Comparison of ENCODE assay signal across 8 cellular contexts in genomic region chr6:2222275-2222842, GRCh38. TPM values are rescaled to one million over a fixed set of nuclear protein-coding genes. Genes with fewer than 3 reads are reported as not detected.
DNase-seq lines count a peak whose midpoint lies in the region; ATAC-seq and TF ChIP-seq lines count a peak whose summit lies in the region.

No MANE protein-coding gene starts in this region.

- H3K36me3 ChIP-seq in BLaER1 (no peaks in the 10 kb centered on the region), lung (ENCODE audit: control insufficient read depth in 2 of 2, insufficient read depth in 2 of 2, low read length in 2 of 2) (no peaks in the 10 kb centered on the region)

- H3K36me3 Mint-ChIP-seq in activated naive CD4-positive, alpha-beta T cell treated with anti-CD3 and anti-CD28 coated beads, Interleukin-2, amount 50 U/mL, for 72 hours, result no peaks in the 10 kb centered on the region

- H3K27ac ChIP-seq in BLaER1 (peak overlapping the region; percentile 59; the same call in 1 of the 2 replicates), lung (ENCODE audit: low read depth in 1 of 2, low read length in 1 of 2) (no peak overlapping the region)

- H3K4me2 ChIP-seq in BLaER1, result peak overlapping the region; percentile 87

- H3K4me1 ChIP-seq in BLaER1 (peaks cover 14% of the 10 kb centered on the region), lung (ENCODE audit: control insufficient read depth in 2 of 2, insufficient read depth in 2 of 2, low read length in 2 of 2) (peaks cover 0 to 1% of the 10 kb centered on the region in 2 donors)

- ATAC-seq in HG02938 (IDR thresholded peaks at IDR 0.05; ENCODE audit: unreplicated experiment) (peak; percentile 5), lung (ENCODE audit: insufficient read depth, low FRiP score) (peak; percentile 44), HG02970 (IDR thresholded peaks at IDR 0.05; ENCODE audit: low FRiP score, unreplicated experiment) (no peak)
- peak in 1 of 2 donors; percentile 29 for ATAC-seq in activated naive CD4-positive, alpha-beta T cell treated with anti-CD3 and anti-CD28 coated beads, Interleukin-2, amount 50 U/mL, for 72 hours

- peak overlapping the region; percentile 67; the same call in 1 of the 2 replicates for H3K9ac ChIP-seq in BLaER1

- H3K9me3 ChIP-seq in BLaER1 (no peaks in the 10 kb centered on the region), lung (ENCODE audit: control insufficient read depth in 2 of 2, insufficient read depth in 1 of 2, low read length in 1 of 2) (no peaks in the 10 kb centered on the region)

- no peak for DNase-seq in activated naive CD4-positive, alpha-beta T cell treated with anti-CD3 and anti-CD28 coated beads, Interleukin-2, amount 50 U/mL, for 72 hours (ENCODE audit: low spot score in 2 of 2)
- peak; percentile 37 for DNase-seq in lung (ENCODE audit: low spot score)
- no peak for DNase-seq in kidney tubule cell (ENCODE audit: low spot score)
- DNase-seq in ACHN, result no peak
- DNase-seq in iPS-NIHi11 (ENCODE audit: low spot score), result no peak

- H3K9me3 Mint-ChIP-seq in activated naive CD4-positive, alpha-beta T cell treated with anti-CD3 and anti-CD28 coated beads, Interleukin-2, amount 50 U/mL, for 72 hours, result no peaks in the 10 kb centered on the region

- H3K4me3 ChIP-seq in BLaER1, result peak overlapping the region; percentile 59
- H3K4me3 ChIP-seq in lung, result peak overlapping the region; percentile 10

- in situ Hi-C loops in ACHN (cut with HindIII; ENCODE audit: low pct_ligation_motif_present, low pct_unique_long_range_greater_than_20kb, low sequenced_read_pairs), result no loop called here

- no peaks in the 10 kb centered on the region for H3K27me3 ChIP-seq in BLaER1
- H3K27me3 ChIP-seq in lung (ENCODE audit: control insufficient read depth, insufficient read depth), result no peaks in the 10 kb centered on the region

- peak overlapping the region; percentile 78 to 89 for H3K27ac Mint-ChIP-seq in activated naive CD4-positive, alpha-beta T cell treated with anti-CD3 and anti-CD28 coated beads, Interleukin-2, amount 50 U/mL, for 72 hours

- peaks cover 35% of the 10 kb centered on the region; the same call in 1 of the 2 replicates for H4K20me1 ChIP-seq in BLaER1

- 21 to 25% methylated on average over 6 of the region's 6 CpGs for WGBS in lung, 2 donors

- no peak for TF ChIP-seq CTCF in lung (IDR thresholded peaks at IDR 0.05; ENCODE audit: control extremely low read depth, extremely low read depth)

RNA-seq across cellular contexts. Expression of gene GMDS, which starts 23.0 kb away (rescaled TPM):
- total RNA-seq in activated naive CD4-positive, alpha-beta T cell treated with anti-CD3 and anti-CD28 coated beads, Interleukin-2, amount 50 U/mL, for 72 hours, result 10 to 100 TPM; 23.9 to 37.6 TPM
- total RNA-seq in lung, result 10 to 100 TPM in 1 of 2 donors, 1 to 10 TPM in 1; 7.3 to 28.3 TPM
- polyA plus RNA-seq in lung, result 10 to 100 TPM; 14.7 to 17.6 TPM
